In the genomic region with DNA sequence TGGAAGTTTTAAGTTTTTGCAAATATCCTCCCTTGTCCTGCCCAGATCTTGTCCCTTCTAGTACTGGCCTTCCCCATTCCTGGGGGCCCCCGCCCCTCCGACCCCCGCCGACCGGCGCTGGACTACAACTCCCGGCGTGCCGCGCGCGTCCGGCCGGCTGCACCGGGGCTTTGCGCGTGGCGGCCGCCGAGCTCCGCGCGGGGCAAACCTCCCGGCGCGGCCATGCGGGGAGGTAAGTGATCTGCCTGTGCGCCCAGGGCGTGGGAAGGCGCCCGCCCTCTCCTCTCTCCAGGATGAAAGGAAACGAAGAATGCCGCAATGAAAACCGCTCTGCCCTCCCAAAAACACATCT, we compare ENCODE assay signal across 8 cellular contexts. TPM values are rescaled to one million over a fixed set of nuclear protein-coding genes. Genes with fewer than 3 reads are reported as not detected.
A peak's percentile ranks its signal among the peaks of the same experiment; 100 is the strongest.
DNase-seq lines count a peak whose midpoint lies in the region; ATAC-seq and TF ChIP-seq lines count a peak whose summit lies in the region.

No MANE protein-coding gene starts in this region.

- H3K36me3 ChIP-seq in mucosa of descending colon (ENCODE audit: low read depth) (no peaks in the 10 kb centered on the region), stomach (no peaks in the 10 kb centered on the region)

- TF ChIP-seq EP300 in stomach (IDR thresholded peaks at IDR 0.05): no peak

- H3K4me3 ChIP-seq in epithelial cell of proximal tubule (ENCODE audit: low read depth, low read length): peak overlapping the region; percentile 81
- H3K4me3 ChIP-seq in mucosa of descending colon: peak overlapping the region; percentile 67
- peak overlapping the region; percentile 72 to 90 (median 78) for H3K4me3 ChIP-seq in stomach

- H3K27me3 ChIP-seq in stomach: no peaks in the 10 kb centered on the region

- TF ChIP-seq POLR2A in stomach (IDR thresholded peaks at IDR 0.05): no peak

- ATAC-seq in GM18517 (IDR thresholded peaks at IDR 0.05; ENCODE audit: unreplicated experiment) (peak; percentile 67), HG02943 (IDR thresholded peaks at IDR 0.05; ENCODE audit: low read depth, unreplicated experiment) (peak; percentile 65), mucosa of descending colon (peak; percentile 76)

- intact Hi-C loops in mucosa of descending colon (cut with DNase I, micrococcal nuclease) (no loop called here), stomach (cut with DNase I; ENCODE audit: low total_unique reads) (no loop called here)

- H3K27ac ChIP-seq in stomach: peak overlapping the region; percentile 92 to 97 (median 92)

- peaks cover 22% of the 10 kb centered on the region for H3K4me1 ChIP-seq in mucosa of descending colon (ENCODE audit: low read depth)
- H3K4me1 ChIP-seq in stomach: peaks cover 15 to 59% (median 51%) of the 10 kb centered on the region in 4 donors

- 0 to 1% (median 0%) methylated on average over 30 to 34 of the region's 34 CpGs for WGBS in stomach, 5 donors

- TF ChIP-seq CTCF in epithelial cell of proximal tubule (conservative IDR thresholded peaks at IDR 0.05; ENCODE audit: low read depth, low read length) (no peak), mucosa of descending colon (IDR thresholded peaks at IDR 0.05) (no peak), stomach (IDR thresholded peaks at IDR 0.05) (no peak)

- H3K9me3 ChIP-seq in mucosa of descending colon (peaks cover 5% of the 10 kb centered on the region), stomach (no peaks in the 10 kb centered on the region)

- peak; percentile 87 for DNase-seq in AG20443 (ENCODE audit: low spot score)
- peak; percentile 4 for DNase-seq in NCI-H526 treated with DMSO at 0.1 percent for 48 hours (lab: John Stamatoyannopoulos, UW)
- peak; percentile 24 for DNase-seq in activated T-cell treated with anti-CD3 and anti-CD28 coated beads for 4 hours
- no peak for DNase-seq in epithelial cell of proximal tubule (ENCODE audit: low read depth)
- peak; percentile 69 to 85 (median 84) for DNase-seq in mucosa of descending colon
- DNase-seq in stomach: peak; percentile 62

RNA-seq across cellular contexts. Expression of a gene that starts 3.2 kb away (rescaled TPM):
- total RNA-seq in epithelial cell of proximal tubule (0.63 and 0.94 TPM in 2 replicates), mucosa of descending colon (10 to 100 TPM in 2 of 3 donors, 1 to 10 TPM in 1; 6.8 to 35.9 (median 21.0) TPM), stomach (1 to 10 TPM in 3 of 5 donors, not detected in 2; 1.4 to 7.5 (median 1.7) TPM)
- polyA plus RNA-seq in stomach: 1 to 10 TPM; 1.7 to 9.0 (median 6.5) TPM
